8 cellular contexts compared by ENCODE assay signal in genomic region chr17:39754958-39755549, GRCh38. TPM values are rescaled to one million over a fixed set of nuclear protein-coding genes. Genes with fewer than 3 reads are reported as not detected.
DNase-seq lines count a peak whose midpoint lies in the region; ATAC-seq lines count a peak whose summit lies in the region.

No MANE protein-coding gene starts in this region.

- H3K9me3 ChIP-seq in iPS-20b (ENCODE audit: insufficient read depth, low read depth, low read length) = no peaks in the 10 kb centered on the region

- H3K4me1 Mint-ChIP-seq in activated CD4-positive, alpha-beta T cell treated with anti-CD3 and anti-CD28 coated beads, Interleukin-2, amount 10 ng/mL, durations not matched to agents 7 days and 5 days = peaks cover 65% of the 10 kb centered on the region
- H3K4me1 Mint-ChIP-seq in stimulated activated memory B cell treated with anti-CD40 and anti-IgM and Interleukin-4, amounts not matched to agents 10 μg/mL and 1 μg/mL and 100 μg/mL, for 72 hours = peaks cover 73% of the 10 kb centered on the region

- ATAC-seq in activated naive CD4-positive, alpha-beta T cell treated with anti-CD3 and anti-CD28 coated beads, Interleukin-2, amount 50 U/mL, for 72 hours = no peak
- no peak for ATAC-seq in stimulated activated memory B cell treated with anti-CD40 and anti-IgM and Interleukin-4, amounts not matched to agents 10 μg/mL and 1 μg/mL and 100 μg/mL, for 72 hours
- no peak for ATAC-seq in GM21737 (IDR thresholded peaks at IDR 0.05; ENCODE audit: unreplicated experiment)

- H3K27me3 Mint-ChIP-seq in activated CD4-positive, alpha-beta T cell treated with anti-CD3 and anti-CD28 coated beads, Interleukin-2, amount 10 ng/mL, durations not matched to agents 7 days and 5 days = no peaks in the 10 kb centered on the region
- H3K27me3 Mint-ChIP-seq in stimulated activated memory B cell treated with anti-CD40 and anti-IgM and Interleukin-4, amounts not matched to agents 10 μg/mL and 1 μg/mL and 100 μg/mL, for 72 hours = no peaks in the 10 kb centered on the region

- peaks cover 12% of the 10 kb centered on the region for H3K36me3 Mint-ChIP-seq in activated CD4-positive, alpha-beta T cell treated with anti-CD3 and anti-CD28 coated beads, Interleukin-2, amount 10 ng/mL, durations not matched to agents 7 days and 5 days (ENCODE audit: low read depth)
- peaks cover 0 to 4% of the 10 kb centered on the region in 2 donors for H3K36me3 Mint-ChIP-seq in activated naive CD4-positive, alpha-beta T cell treated with anti-CD3 and anti-CD28 coated beads, Interleukin-2, amount 50 U/mL, for 72 hours
- no peaks in the 10 kb centered on the region for H3K36me3 Mint-ChIP-seq in stimulated activated memory B cell treated with anti-CD40 and anti-IgM and Interleukin-4, amounts not matched to agents 10 μg/mL and 1 μg/mL and 100 μg/mL, for 72 hours

- H3K27me3 ChIP-seq in iPS-20b (ENCODE audit: insufficient read depth, low read length) = peaks cover 39% of the 10 kb centered on the region

- CTCF ChIA-PET in activated CD4-positive, alpha-beta T cell treated with anti-CD3 and anti-CD28 coated beads, Interleukin-2, amount 10 ng/mL, durations not matched to agents 7 days and 5 days (lab: Charles Lee) = interaction anchor here (0.8 to 2.6 kb wide), 8 partner anchors 10 to 133 kb away, joined by 3 to 17 read pairs (median 4); partner anchors contain the start of gene MIEN1

- H3K4me3 ChIP-seq in iPS-20b (ENCODE audit: low read length) = peak overlapping the region; percentile 75

- no peak overlapping the region; the same call in 1 of the 2 replicates for H3K9ac ChIP-seq in iPS-20b (ENCODE audit: low read depth, low read length)

- DNase-seq in activated CD4-positive, alpha-beta T cell treated with anti-CD3 and anti-CD28 coated beads, Interleukin-2, amount 10 ng/mL, durations not matched to agents 7 days and 5 days = no peak
- DNase-seq in activated CD4-positive, alpha-beta T cell treated with anti-CD3 and anti-CD28 coated beads for 48 hours = no peak
- DNase-seq in activated naive CD4-positive, alpha-beta T cell treated with anti-CD3 and anti-CD28 coated beads, Interleukin-2, amount 50 U/mL, for 72 hours (ENCODE audit: low spot score in 2 of 2) = no peak
- DNase-seq in germinal center (ENCODE audit: low spot score) = no peak
- no peak for DNase-seq in NCI-H526 treated with DMSO at 0.1 percent for 48 hours (lab: John Stamatoyannopoulos, UW)

- peak overlapping the region; percentile 55 for H3K4me3 Mint-ChIP-seq in activated CD4-positive, alpha-beta T cell treated with anti-CD3 and anti-CD28 coated beads, Interleukin-2, amount 10 ng/mL, durations not matched to agents 7 days and 5 days
- peak overlapping the region; percentile 71 for H3K4me3 Mint-ChIP-seq in stimulated activated memory B cell treated with anti-CD40 and anti-IgM and Interleukin-4, amounts not matched to agents 10 μg/mL and 1 μg/mL and 100 μg/mL, for 72 hours

- no peaks in the 10 kb centered on the region for H3K36me3 ChIP-seq in iPS-20b (ENCODE audit: insufficient read depth, low read depth, low read length)

- H3K9me3 Mint-ChIP-seq in activated CD4-positive, alpha-beta T cell treated with anti-CD3 and anti-CD28 coated beads, Interleukin-2, amount 10 ng/mL, durations not matched to agents 7 days and 5 days = no peaks in the 10 kb centered on the region
- no peaks in the 10 kb centered on the region for H3K9me3 Mint-ChIP-seq in activated naive CD4-positive, alpha-beta T cell treated with anti-CD3 and anti-CD28 coated beads, Interleukin-2, amount 50 U/mL, for 72 hours
- no peaks in the 10 kb centered on the region for H3K9me3 Mint-ChIP-seq in stimulated activated memory B cell treated with anti-CD40 and anti-IgM and Interleukin-4, amounts not matched to agents 10 μg/mL and 1 μg/mL and 100 μg/mL, for 72 hours

- H3K27ac ChIP-seq in iPS-20b (ENCODE audit: low read length) = no peak overlapping the region

- H3K4me1 ChIP-seq in iPS-20b (ENCODE audit: insufficient read depth, low read length) = peaks cover 16% of the 10 kb centered on the region

- H3K27ac Mint-ChIP-seq in activated CD4-positive, alpha-beta T cell treated with anti-CD3 and anti-CD28 coated beads, Interleukin-2, amount 10 ng/mL, durations not matched to agents 7 days and 5 days = peak overlapping the region; percentile 94
- H3K27ac Mint-ChIP-seq in activated naive CD4-positive, alpha-beta T cell treated with anti-CD3 and anti-CD28 coated beads, Interleukin-2, amount 50 U/mL, for 72 hours = peak overlapping the region; percentile 23 to 85
- peak overlapping the region; percentile 96 for H3K27ac Mint-ChIP-seq in stimulated activated memory B cell treated with anti-CD40 and anti-IgM and Interleukin-4, amounts not matched to agents 10 μg/mL and 1 μg/mL and 100 μg/mL, for 72 hours

- POLR2A ChIA-PET in activated CD4-positive, alpha-beta T cell treated with anti-CD3 and anti-CD28 coated beads, Interleukin-2, amount 10 ng/mL, durations not matched to agents 7 days and 5 days (lab: Charles Lee) = interaction anchor here (0.8 to 1.2 kb wide), 2 partner anchors 77 to 106 kb away, joined by 4 to 5 read pairs; no protein-coding TSS in a partner anchor

RNA-seq across cellular contexts. Expression of gene GRB7, which starts 17.3 kb away (rescaled TPM):
- under 1 TPM; 0.69 to 0.81 TPM for total RNA-seq in activated CD4-positive, alpha-beta T cell treated with anti-CD3 and anti-CD28 coated beads, Interleukin-2, amount 10 ng/mL, durations not matched to agents 7 days and 5 days
- total RNA-seq in activated naive CD4-positive, alpha-beta T cell treated with anti-CD3 and anti-CD28 coated beads, Interleukin-2, amount 50 U/mL, for 72 hours = 1 to 10 TPM; 3.1 to 3.9 TPM

RNA-seq across cellular contexts. Expression of gene MIEN1, which starts 24.7 kb away (rescaled TPM):
- total RNA-seq in activated CD4-positive, alpha-beta T cell treated with anti-CD3 and anti-CD28 coated beads, Interleukin-2, amount 10 ng/mL, durations not matched to agents 7 days and 5 days = 10 to 100 TPM; 49.7 to 50.2 TPM
- 10 to 100 TPM; 32.2 to 41.1 TPM for total RNA-seq in activated naive CD4-positive, alpha-beta T cell treated with anti-CD3 and anti-CD28 coated beads, Interleukin-2, amount 50 U/mL, for 72 hours

RNA-seq across cellular contexts. Expression of gene ERBB2, which starts 55.2 kb away (rescaled TPM):
- total RNA-seq in activated CD4-positive, alpha-beta T cell treated with anti-CD3 and anti-CD28 coated beads, Interleukin-2, amount 10 ng/mL, durations not matched to agents 7 days and 5 days = 1 to 10 TPM; 4.5 to 4.6 TPM
- total RNA-seq in activated naive CD4-positive, alpha-beta T cell treated with anti-CD3 and anti-CD28 coated beads, Interleukin-2, amount 50 U/mL, for 72 hours = 1 to 10 TPM; 3.2 to 7.8 TPM
